8 cellular contexts compared by ENCODE assay signal in the genomic region with DNA sequence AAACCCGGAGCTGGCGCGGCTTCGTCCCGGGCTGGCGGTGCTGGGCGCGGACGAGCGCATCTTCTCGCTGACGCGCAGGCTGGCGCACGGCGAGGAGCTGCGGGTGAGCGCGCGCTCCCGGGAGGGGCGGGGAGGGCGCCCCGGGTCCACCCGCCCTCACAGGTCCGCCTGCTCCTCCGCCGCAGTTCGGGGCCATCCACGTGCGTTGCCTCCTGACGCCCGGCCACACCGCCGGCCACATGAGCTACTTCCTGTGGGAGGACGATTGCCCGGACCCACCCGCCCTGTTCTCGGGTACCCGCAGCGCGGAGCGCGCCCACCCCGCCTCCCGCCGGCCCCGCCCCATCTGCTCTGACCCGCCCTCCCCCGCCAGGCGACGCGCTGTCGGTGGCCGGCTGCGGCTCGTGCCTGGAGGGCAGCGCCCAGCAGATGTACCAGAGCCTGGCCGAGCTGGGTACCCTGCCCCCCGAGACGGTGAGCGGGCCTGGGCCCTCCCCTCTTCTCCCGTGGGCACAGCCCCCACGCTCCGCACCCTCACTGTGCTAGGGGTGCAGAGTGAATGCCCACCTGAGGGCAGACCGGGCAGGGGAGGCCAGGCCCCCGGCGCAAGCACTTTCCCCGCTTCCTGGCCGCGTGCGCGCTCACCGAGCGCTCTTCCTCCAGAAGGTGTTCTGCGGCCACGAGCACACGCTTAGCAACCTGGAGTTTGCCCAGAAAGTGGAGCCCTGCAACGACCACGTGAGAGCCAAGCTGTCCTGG. TPM values are rescaled to one million over a fixed set of nuclear protein-coding genes. Genes with fewer than 3 reads are reported as not detected.
A peak's percentile ranks its signal among the peaks of the same experiment; 100 is the strongest.
DNase-seq lines count a peak whose midpoint lies in the region; ATAC-seq and TF ChIP-seq lines count a peak whose summit lies in the region.

No MANE protein-coding gene starts in this region.

- DNase-seq in AG09309 (ENCODE audit: low read depth), result no peak
- peak; percentile 88 for DNase-seq in MG63
- peak; percentile 75 for DNase-seq in cerebellar cortex (ENCODE audit: low spot score)
- DNase-seq in kidney glomerular epithelial cell (lab: John Stamatoyannopoulos, UW), result peak; percentile 29
- peak; percentile 53 to 61 for DNase-seq in stimulated activated CD4-positive, alpha-beta T cell treated with anti-CD3 and anti-CD28 coated beads, Interleukin-4, amount 100 ng/mL, for 4 hours

- peak overlapping the region; percentile 57 for H3K4me3 ChIP-seq in AG09309 (ENCODE audit: control insufficient read depth, low read depth, low read length)
- peak overlapping the region; percentile 51 for H3K4me3 ChIP-seq in MG63

- H3K27ac ChIP-seq in VCaP, result peak overlapping the region; percentile 90

- ATAC-seq in GM18517 (IDR thresholded peaks at IDR 0.05; ENCODE audit: unreplicated experiment) (peak; percentile 36), HG03159 (IDR thresholded peaks at IDR 0.05; ENCODE audit: unreplicated experiment) (no peak)

- no peak for TF ChIP-seq CTCF in AG09309 (IDR thresholded peaks at IDR 0.05; ENCODE audit: control insufficient read depth, insufficient read depth, low read depth, low read length, missing control alignments)
- TF ChIP-seq CTCF in VCaP (conservative IDR thresholded peaks at IDR 0.05), result no peak

- H3K9me3 ChIP-seq in MG63, result no peaks in the 10 kb centered on the region

- peaks cover 2% of the 10 kb centered on the region; the same call in 1 of the 2 replicates for H3K27me3 ChIP-seq in MG63

- H3K36me3 ChIP-seq in MG63, result peaks cover 11% of the 10 kb centered on the region

RNA-seq across cellular contexts. Expression of a gene that starts 1.4 kb away (rescaled TPM):
- total RNA-seq in MG63 (2014; rRNA removed; shearing (Covaris generic); ENCODE audit: low replicate concordance), result 9.4 and 13.3 TPM in 2 replicates

RNA-seq across cellular contexts. Expression of a gene that starts 2.1 kb away (rescaled TPM):
- 0.59 and 4.9 TPM in 2 replicates for total RNA-seq in MG63 (2014; rRNA removed; shearing (Covaris generic); ENCODE audit: low replicate concordance)

RNA-seq across cellular contexts. Expression of a gene that starts 7.4 kb away (rescaled TPM):
- total RNA-seq in MG63 (2014; rRNA removed; shearing (Covaris generic); ENCODE audit: low replicate concordance), result 27.0 and 44.0 TPM in 2 replicates

RNA-seq across cellular contexts. Expression of a gene that starts 12.5 kb away (rescaled TPM):
- total RNA-seq in MG63 (2014; rRNA removed; shearing (Covaris generic); ENCODE audit: low replicate concordance), result 39.0 and 72.9 TPM in 2 replicates

RNA-seq across cellular contexts. Expression of a gene that starts 13.4 kb away (rescaled TPM):
- total RNA-seq in MG63 (2014; rRNA removed; shearing (Covaris generic); ENCODE audit: low replicate concordance), result 33.7 and 71.7 TPM in 2 replicates
